In genomic region chr12:49057888-49058287, GRCh38 we compare ENCODE assay signal across 8 cellular contexts. TPM values are rescaled to one million over a fixed set of nuclear protein-coding genes. Genes with fewer than 3 reads are reported as not detected.
DNase-seq lines count a peak whose midpoint lies in the region; ATAC-seq and TF ChIP-seq lines count a peak whose summit lies in the region.

No MANE protein-coding gene starts in this region.

- H3K27ac Mint-ChIP-seq in activated CD4-positive, alpha-beta T cell treated with anti-CD3 and anti-CD28 coated beads, Interleukin-2, amount 10 ng/mL, durations not matched to agents 7 days and 5 days = peak overlapping the region; percentile 42

- H3K27me3 Mint-ChIP-seq in activated CD4-positive, alpha-beta T cell treated with anti-CD3 and anti-CD28 coated beads, Interleukin-2, amount 10 ng/mL, durations not matched to agents 7 days and 5 days = no peaks in the 10 kb centered on the region

- no peak for TF ChIP-seq CTCF in WI38 (IDR thresholded peaks at IDR 0.05; ENCODE audit: low read depth, low read length)

- H3K27ac ChIP-seq in iPS-18a (ENCODE audit: low read length) (no peak overlapping the region), stomach smooth muscle (ENCODE audit: low read length) (no peak overlapping the region)

- DNase-seq in activated CD4-positive, alpha-beta T cell treated with anti-CD3 and anti-CD28 coated beads, Interleukin-2, amount 10 ng/mL, durations not matched to agents 7 days and 5 days = peak; percentile 18
- DNase-seq in activated CD4-positive, alpha-beta T cell treated with anti-CD3 and anti-CD28 coated beads, Interleukin-2, amount 50 U/mL, for 4 hours = no peak
- DNase-seq in NCI-H524 (lab: John Stamatoyannopoulos, UW) = no peak
- no peak for DNase-seq in D341Med (ENCODE audit: low spot score)

- H3K36me3 ChIP-seq in iPS-18a (ENCODE audit: control insufficient read depth, low read depth, low read length) (peaks cover 23% of the 10 kb centered on the region), stomach smooth muscle (ENCODE audit: control insufficient read depth in 2 of 2, insufficient read depth in 2 of 2, low read length in 2 of 2) (peaks cover 22 to 23% of the 10 kb centered on the region in 2 donors)

- H3K9me3 Mint-ChIP-seq in activated CD4-positive, alpha-beta T cell treated with anti-CD3 and anti-CD28 coated beads, Interleukin-2, amount 10 ng/mL, durations not matched to agents 7 days and 5 days = no peaks in the 10 kb centered on the region

- H3K9ac ChIP-seq in iPS-18a (ENCODE audit: low read length) (no peak overlapping the region), stomach smooth muscle (ENCODE audit: low read length in 2 of 2) (peak overlapping the region; percentile 88 to 94)

- peaks cover 37% of the 10 kb centered on the region for H3K36me3 Mint-ChIP-seq in activated CD4-positive, alpha-beta T cell treated with anti-CD3 and anti-CD28 coated beads, Interleukin-2, amount 10 ng/mL, durations not matched to agents 7 days and 5 days (ENCODE audit: low read depth)

- CTCF ChIA-PET in activated CD4-positive, alpha-beta T cell treated with anti-CD3 and anti-CD28 coated beads, Interleukin-2, amount 10 ng/mL, durations not matched to agents 7 days and 5 days (lab: Charles Lee) = interaction anchor here (0.9 to 1.6 kb wide), 2 partner anchors 10 to 34 kb away, joined by 4 to 6 read pairs; no protein-coding TSS in a partner anchor

- H3K27me3 ChIP-seq in iPS-18a (ENCODE audit: control insufficient read depth, insufficient read depth, low read length) (no peaks in the 10 kb centered on the region), stomach smooth muscle (ENCODE audit: control insufficient read depth in 1 of 2, insufficient read depth in 2 of 2, low read length in 2 of 2) (no peaks in the 10 kb centered on the region)

- no peak for ATAC-seq in GM21423 (IDR thresholded peaks at IDR 0.05; ENCODE audit: unreplicated experiment)

- H3K9me3 ChIP-seq in iPS-18a (ENCODE audit: control insufficient read depth, low read depth, low read length) (no peaks in the 10 kb centered on the region), stomach smooth muscle (ENCODE audit: control insufficient read depth in 2 of 2, low read length in 2 of 2) (no peaks in the 10 kb centered on the region)

- POLR2A ChIA-PET in activated CD4-positive, alpha-beta T cell treated with anti-CD3 and anti-CD28 coated beads, Interleukin-2, amount 10 ng/mL, durations not matched to agents 7 days and 5 days (lab: Charles Lee) = interaction anchor here (1.0 kb wide), 2 partner anchors 12 to 73 kb away, joined by 3 read pairs; partner anchors contain the start of gene RHEBL1

- H3K4me1 ChIP-seq in iPS-18a (ENCODE audit: control insufficient read depth, low read depth, low read length) (peaks cover 34% of the 10 kb centered on the region), stomach smooth muscle (ENCODE audit: control insufficient read depth, insufficient read depth, low read length) (peaks cover 55% of the 10 kb centered on the region)

- peak overlapping the region; percentile 94 for H3K4me3 Mint-ChIP-seq in activated CD4-positive, alpha-beta T cell treated with anti-CD3 and anti-CD28 coated beads, Interleukin-2, amount 10 ng/mL, durations not matched to agents 7 days and 5 days

- H3K4me3 ChIP-seq in WI38 (ENCODE audit: low read depth, low read length) (peak overlapping the region; percentile 93), iPS-18a (ENCODE audit: low read length) (peak overlapping the region; percentile 85), stomach smooth muscle (ENCODE audit: low read length in 2 of 2) (peak overlapping the region; percentile 89 to 91)

- peaks cover 47% of the 10 kb centered on the region for H3K4me1 Mint-ChIP-seq in activated CD4-positive, alpha-beta T cell treated with anti-CD3 and anti-CD28 coated beads, Interleukin-2, amount 10 ng/mL, durations not matched to agents 7 days and 5 days

RNA-seq across cellular contexts. Expression of gene KMT2D, which starts 2.7 kb away (rescaled TPM):
- total RNA-seq in activated CD4-positive, alpha-beta T cell treated with anti-CD3 and anti-CD28 coated beads, Interleukin-2, amount 10 ng/mL, durations not matched to agents 7 days and 5 days = 100 to 1,000 TPM in 1 of 2 experiments, 10 to 100 TPM in 1; 97.9 to 116 TPM

RNA-seq across cellular contexts. Expression of gene RHEBL1, which starts 11.9 kb away (rescaled TPM):
- total RNA-seq in activated CD4-positive, alpha-beta T cell treated with anti-CD3 and anti-CD28 coated beads, Interleukin-2, amount 10 ng/mL, durations not matched to agents 7 days and 5 days = 1 to 10 TPM; 4.6 to 6.4 TPM

RNA-seq across cellular contexts. Expression of gene DHH, which starts 36.7 kb away (rescaled TPM):
- total RNA-seq in activated CD4-positive, alpha-beta T cell treated with anti-CD3 and anti-CD28 coated beads, Interleukin-2, amount 10 ng/mL, durations not matched to agents 7 days and 5 days = under 1 TPM in 1 of 2 experiments, not detected in 1; 0.12 TPM

RNA-seq across cellular contexts. Expression of gene PRKAG1, which starts 39.3 kb away (rescaled TPM):
- 10 to 100 TPM; 62.5 to 65.5 TPM for total RNA-seq in activated CD4-positive, alpha-beta T cell treated with anti-CD3 and anti-CD28 coated beads, Interleukin-2, amount 10 ng/mL, durations not matched to agents 7 days and 5 days

RNA-seq across cellular contexts. Expression of gene LMBR1L, which starts 52.8 kb away (rescaled TPM):
- total RNA-seq in activated CD4-positive, alpha-beta T cell treated with anti-CD3 and anti-CD28 coated beads, Interleukin-2, amount 10 ng/mL, durations not matched to agents 7 days and 5 days = 10 to 100 TPM; 60.3 to 62.3 TPM
